In the genomic region with DNA sequence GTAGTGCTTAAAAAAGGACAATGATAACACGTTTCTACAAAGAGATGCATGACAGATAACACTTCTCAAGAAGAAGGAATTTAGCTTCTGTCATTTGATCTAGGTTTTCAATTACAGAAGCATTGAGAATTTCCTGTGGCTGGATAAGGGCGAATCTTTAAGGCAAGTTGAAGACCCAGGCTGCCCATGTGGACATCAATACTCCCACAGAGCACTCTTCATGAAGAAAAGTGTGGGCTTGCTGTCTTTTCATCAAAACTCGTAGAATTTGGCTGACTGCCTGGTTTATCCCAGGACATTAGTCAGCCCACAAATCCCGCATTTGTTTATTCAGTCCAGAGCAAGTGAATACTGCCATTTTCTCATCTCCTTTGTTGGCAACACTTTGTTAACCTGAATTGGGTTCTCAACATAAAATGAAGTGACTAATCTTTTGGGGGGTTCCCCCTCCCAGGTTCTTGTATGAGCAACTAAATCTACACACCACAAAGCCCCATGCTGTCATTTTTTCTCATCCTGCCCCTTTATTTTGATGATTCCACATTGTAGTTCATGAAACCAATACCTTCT, we compare ENCODE assay signal across 8 cellular contexts. TPM values are rescaled to one million over a fixed set of nuclear protein-coding genes. Genes with fewer than 3 reads are reported as not detected.
DNase-seq lines count a peak whose midpoint lies in the region; ATAC-seq lines count a peak whose summit lies in the region.

No MANE protein-coding gene starts in this region.

- H3K4me3 Mint-ChIP-seq in activated T-cell treated with anti-CD3 and anti-CD28 coated beads, Interleukin-2, amount 50 U/mL, for 4 hours: no peak overlapping the region

- H3K27me3 Mint-ChIP-seq in activated T-cell treated with anti-CD3 and anti-CD28 coated beads, Interleukin-2, amount 50 U/mL, for 4 hours (ENCODE audit: low read depth): no peaks in the 10 kb centered on the region

- H3K27ac ChIP-seq in BLaER1 treated with 17β-estradiol and CSF1 and Interleukin-3, amounts not matched to agents 10 nM and 100 nM: peak overlapping the region in 5 of 11 experiments; percentile 20 to 89 (median 77); a peak in 7 of 22 replicates

- H3K36me3 ChIP-seq in BLaER1 treated with 17β-estradiol and CSF1 and Interleukin-3, amounts not matched to agents 10 nM and 100 nM: peaks cover 0 to 8% (median 2%) of the 10 kb centered on the region in 11 experiments; a peak in 12 of 22 replicates
- no peaks in the 10 kb centered on the region for H3K36me3 ChIP-seq in H7 (replicated peaks; ENCODE audit: control insufficient read depth, insufficient read depth, low read length)

- H3K4me2 ChIP-seq in BLaER1 treated with 17β-estradiol and CSF1 and Interleukin-3, amounts not matched to agents 10 nM and 100 nM: peak overlapping the region; percentile 4 to 80 (median 63); a peak in 15 of 22 replicates

- no peak overlapping the region for H3K9ac ChIP-seq in BLaER1 treated with 17β-estradiol and CSF1 and Interleukin-3, amounts not matched to agents 10 nM and 100 nM

- no peaks in the 10 kb centered on the region for H4K20me1 ChIP-seq in BLaER1 treated with 17β-estradiol and CSF1 and Interleukin-3, amounts not matched to agents 10 nM and 100 nM

- H3K4me1 ChIP-seq in BLaER1 treated with 17β-estradiol and CSF1 and Interleukin-3, amounts not matched to agents 10 nM and 100 nM: peaks cover 37 to 59% (median 49%) of the 10 kb centered on the region in 10 experiments

- no peaks in the 10 kb centered on the region for H3K9me3 Mint-ChIP-seq in activated T-cell treated with anti-CD3 and anti-CD28 coated beads, Interleukin-2, amount 50 U/mL, for 4 hours

- no peak for DNase-seq in activated T-cell treated with anti-CD3 and anti-CD28 coated beads, Interleukin-2, amount 50 U/mL, for 4 hours
- DNase-seq in kidney tubule cell (ENCODE audit: low spot score) (peak; percentile 98), H7 (no peak), Kasumi-1 (lab: John Stamatoyannopoulos, UW) (no peak), DMS79 treated with DMSO at 0.1 percent for 48 hours (lab: John Stamatoyannopoulos, UW) (no peak), NCI-H2081 treated with DMSO at 0.1 percent for 48 hours (lab: John Stamatoyannopoulos, UW) (no peak)

- H3K4me1 Mint-ChIP-seq in activated T-cell treated with anti-CD3 and anti-CD28 coated beads, Interleukin-2, amount 50 U/mL, for 4 hours (ENCODE audit: low read depth): peaks cover 31% of the 10 kb centered on the region

- no peak overlapping the region for H3K4me3 ChIP-seq in BLaER1 treated with 17β-estradiol and CSF1 and Interleukin-3, amounts not matched to agents 10 nM and 100 nM
- H3K4me3 ChIP-seq in H7 (ENCODE audit: insufficient read depth, low read depth, low read length): no peak overlapping the region

- ATAC-seq in HG02610 (IDR thresholded peaks at IDR 0.05; ENCODE audit: unreplicated experiment): peak; percentile 81
- ATAC-seq in activated T-cell treated with anti-CD3 and anti-CD28 coated beads, Interleukin-2, amount 50 U/mL, for 4 hours: peak; percentile 95

- H3K36me3 Mint-ChIP-seq in activated T-cell treated with anti-CD3 and anti-CD28 coated beads, Interleukin-2, amount 50 U/mL, for 4 hours (ENCODE audit: insufficient read depth): no peaks in the 10 kb centered on the region

- H3K9me3 ChIP-seq in BLaER1 treated with 17β-estradiol and CSF1 and Interleukin-3, amounts not matched to agents 10 nM and 100 nM (replicated peaks in 1 of 11): peaks cover 0 to 4% (median under 1%) of the 10 kb centered on the region in 11 experiments; a peak in 7 of 22 replicates

- H3K27me3 ChIP-seq in BLaER1 treated with 17β-estradiol and CSF1 and Interleukin-3, amounts not matched to agents 10 nM and 100 nM: no peaks in the 10 kb centered on the region
- no peaks in the 10 kb centered on the region for H3K27me3 ChIP-seq in H7 (ENCODE audit: control insufficient read depth, insufficient read depth, low read length)

RNA-seq across cellular contexts. Expression of gene CDKN2B, which starts 43.4 kb away (rescaled TPM):
- under 1 TPM in 2 of 3 donors, not detected in 1; 0.16 to 0.40 TPM for total RNA-seq in activated T-cell treated with anti-CD3 and anti-CD28 coated beads, Interleukin-2, amount 50 U/mL, for 4 hours
- 0.76 TPM in 1 of 2 replicates, not detected in the other for total RNA-seq in H7 (2014; rRNA removed; shearing (Covaris generic))

RNA-seq across cellular contexts. Expression of gene CDKN2B-AS1, which starts 57.9 kb away (rescaled TPM):
- under 1 TPM in 1 of 3 donors, not detected in 2; 0.60 TPM for total RNA-seq in activated T-cell treated with anti-CD3 and anti-CD28 coated beads, Interleukin-2, amount 50 U/mL, for 4 hours
- total RNA-seq in H7 (2014; rRNA removed; shearing (Covaris generic)): 0.07 TPM in 1 of 2 replicates, not detected in the other

RNA-seq across cellular contexts. Expression of gene CDKN2A, which starts 58.3 kb away (rescaled TPM):
- total RNA-seq in activated T-cell treated with anti-CD3 and anti-CD28 coated beads, Interleukin-2, amount 50 U/mL, for 4 hours: 1 to 10 TPM; 1.2 to 2.7 (median 1.4) TPM
- total RNA-seq in H7 (2014; rRNA removed; shearing (Covaris generic)): not detected in 2 replicates
